In the genomic region with DNA sequence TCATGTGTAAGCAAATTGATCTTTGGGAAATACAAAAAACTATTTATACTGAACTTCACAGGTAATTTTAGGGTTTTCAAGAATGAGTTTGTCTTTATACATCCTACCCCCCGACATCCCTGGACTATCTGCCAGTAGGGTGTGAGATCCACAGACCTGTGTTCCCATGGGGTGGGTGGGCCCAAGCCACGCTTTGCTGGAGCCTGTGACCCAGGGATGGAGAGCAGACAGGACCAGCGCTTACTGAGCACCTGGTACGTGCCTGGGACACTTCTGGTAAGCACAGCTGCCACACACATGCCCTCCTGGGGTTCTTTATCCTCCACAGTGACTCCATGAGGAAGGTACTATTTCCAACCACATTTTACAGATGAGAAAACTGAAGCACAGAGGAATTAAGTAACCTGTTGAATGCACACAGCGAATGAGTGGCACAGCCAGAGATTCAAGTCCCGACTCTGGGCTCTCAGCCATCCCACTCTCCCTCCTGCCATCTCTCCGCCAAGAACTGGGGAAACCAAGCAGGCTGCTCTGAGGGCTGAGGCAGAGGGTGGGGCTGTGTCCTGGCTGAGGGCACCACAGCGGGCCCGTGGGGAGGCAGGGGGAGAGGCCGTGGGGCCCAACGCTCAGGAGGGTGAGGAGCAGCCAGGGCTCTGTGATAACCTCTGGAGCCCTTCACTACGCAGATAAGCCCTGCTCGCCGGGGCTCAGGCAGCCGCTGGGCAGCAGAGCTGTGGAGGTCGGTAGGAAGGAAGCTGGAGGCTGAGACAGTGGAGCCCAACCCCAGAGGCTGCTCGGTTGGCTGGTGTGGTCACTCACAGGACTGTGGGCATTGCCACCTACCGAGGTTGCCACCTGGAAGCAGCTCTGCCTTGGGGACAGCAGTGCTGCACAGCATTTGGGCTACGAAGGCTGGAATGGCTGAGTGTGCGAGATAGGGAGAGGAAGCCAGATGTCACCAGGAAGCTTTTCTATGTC, we compare ENCODE assay signal across 1 cellular context.
TF ChIP-seq lines count a peak whose summit lies in the region.

No MANE protein-coding gene starts in this region.

TF ChIP-seq in K562, 482 proteins besides CTCF, POLR2A, EP300 and RAD21 (continued from another document and continues in another):
- TF ChIP-seq REST (CRISPR knock-in tag; IDR thresholded peaks at IDR 0.05; ENCODE audit: low read depth) (0 out of 2 replicates have a peak, but pooled peaks have one; percentile 34), ZNF384 (IDR thresholded peaks at IDR 0.05; ENCODE audit: low read depth, low read length) (no peak), E2F3 (CRISPR knock-in tag; IDR thresholded peaks at IDR 0.05) (0 out of 2 replicates have a peak, but pooled peaks have one; percentile 20), ZNF79 (CRISPR knock-in tag; IDR thresholded peaks at IDR 0.05; ENCODE audit: low read depth) (0 out of 2 replicates have a peak, but pooled peaks have one; percentile 9), BRD9 (IDR thresholded peaks at IDR 0.05; ENCODE audit: low read depth, partially characterized antibody) (peak; percentile 53), BRF2 (IDR thresholded peaks at IDR 0.05; ENCODE audit: borderline replicate concordance, insufficient read depth, insufficient read length) (no peak), TRIM28 (IDR thresholded peaks at IDR 0.05) (no peak), POLR2AphosphoS2 (IDR thresholded peaks at IDR 0.05; ENCODE audit: low read length) (no peak), RUNX1 (IDR thresholded peaks at IDR 0.05; ENCODE audit: low read depth) (no peak), ZNF184 (CRISPR knock-in tag; IDR thresholded peaks at IDR 0.05) (no peak), BRD4 (IDR thresholded peaks at IDR 0.05) (0 out of 2 replicates have a peak, but pooled peaks have one; percentile 49), ID3 (CRISPR knock-in tag; IDR thresholded peaks at IDR 0.05) (no peak), ID3 (tag; IDR thresholded peaks at IDR 0.05) (peak; percentile 92), ZBTB1 (CRISPR knock-in tag; IDR thresholded peaks at IDR 0.05; ENCODE audit: borderline replicate concordance, low read depth) (no peak), ZNF395 (CRISPR knock-in tag; IDR thresholded peaks at IDR 0.05) (no peak; the same call in 1 of the 2 replicates), ZNF445 (CRISPR knock-in tag; IDR thresholded peaks at IDR 0.05; ENCODE audit: low read depth) (no peak; the same call in 1 of the 2 replicates), ZBTB17 (CRISPR knock-in tag; IDR thresholded peaks at IDR 0.05) (peak; percentile 86), SETDB1 (IDR thresholded peaks at IDR 0.05; ENCODE audit: low read length) (no peak), EP400 (IDR thresholded peaks at IDR 0.05) (0 out of 2 replicates have a peak, but pooled peaks have one; percentile 22), RBM17 (IDR thresholded peaks at IDR 0.05; ENCODE audit: borderline replicate concordance, low read depth, low read length) (no peak), TOE1 (IDR thresholded peaks at IDR 0.05; ENCODE audit: borderline replicate concordance) (peak; percentile 60; the same call in 1 of the 2 replicates), TOE1 (CRISPR knock-in tag; IDR thresholded peaks at IDR 0.05; ENCODE audit: borderline replicate concordance, low read depth) (no peak), SMARCA5 (IDR thresholded peaks at IDR 0.05) (no peak), FOXA1 (IDR thresholded peaks at IDR 0.05; ENCODE audit: borderline replicate concordance) (no peak), ZNF431 (CRISPR knock-in tag; IDR thresholded peaks at IDR 0.05) (no peak), ARID4B (CRISPR knock-in tag; IDR thresholded peaks at IDR 0.05) (no peak), E2F1 (CRISPR knock-in tag; IDR thresholded peaks at IDR 0.05) (no peak), CBX1 (IDR thresholded peaks at IDR 0.05; ENCODE audit: low read depth) (no peak), STAT5B (CRISPR knock-in tag; IDR thresholded peaks at IDR 0.05) (no peak), ZNF217 (CRISPR knock-in tag; IDR thresholded peaks at IDR 0.05) (no peak), ZNF224 (CRISPR knock-in tag; IDR thresholded peaks at IDR 0.05) (no peak), NBN (IDR thresholded peaks at IDR 0.05; ENCODE audit: low read depth) (no peak), SMARCB1 (IDR thresholded peaks at IDR 0.05; ENCODE audit: insufficient read length, low read depth) (no peak), TAF7 (tag; IDR thresholded peaks at IDR 0.05) (no peak)
- TF ChIP-seq, protein P1, sequence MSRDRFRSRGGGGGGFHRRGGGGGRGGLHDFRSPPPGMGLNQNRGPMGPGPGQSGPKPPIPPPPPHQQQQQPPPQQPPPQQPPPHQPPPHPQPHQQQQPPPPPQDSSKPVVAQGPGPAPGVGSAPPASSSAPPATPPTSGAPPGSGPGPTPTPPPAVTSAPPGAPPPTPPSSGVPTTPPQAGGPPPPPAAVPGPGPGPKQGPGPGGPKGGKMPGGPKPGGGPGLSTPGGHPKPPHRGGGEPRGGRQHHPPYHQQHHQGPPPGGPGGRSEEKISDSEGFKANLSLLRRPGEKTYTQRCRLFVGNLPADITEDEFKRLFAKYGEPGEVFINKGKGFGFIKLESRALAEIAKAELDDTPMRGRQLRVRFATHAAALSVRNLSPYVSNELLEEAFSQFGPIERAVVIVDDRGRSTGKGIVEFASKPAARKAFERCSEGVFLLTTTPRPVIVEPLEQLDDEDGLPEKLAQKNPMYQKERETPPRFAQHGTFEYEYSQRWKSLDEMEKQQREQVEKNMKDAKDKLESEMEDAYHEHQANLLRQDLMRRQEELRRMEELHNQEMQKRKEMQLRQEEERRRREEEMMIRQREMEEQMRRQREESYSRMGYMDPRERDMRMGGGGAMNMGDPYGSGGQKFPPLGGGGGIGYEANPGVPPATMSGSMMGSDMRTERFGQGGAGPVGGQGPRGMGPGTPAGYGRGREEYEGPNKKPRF (IDR thresholded peaks at IDR 0.05; ENCODE audit: low read depth, low read length) = no peak
- TF ChIP-seq, protein P2, sequence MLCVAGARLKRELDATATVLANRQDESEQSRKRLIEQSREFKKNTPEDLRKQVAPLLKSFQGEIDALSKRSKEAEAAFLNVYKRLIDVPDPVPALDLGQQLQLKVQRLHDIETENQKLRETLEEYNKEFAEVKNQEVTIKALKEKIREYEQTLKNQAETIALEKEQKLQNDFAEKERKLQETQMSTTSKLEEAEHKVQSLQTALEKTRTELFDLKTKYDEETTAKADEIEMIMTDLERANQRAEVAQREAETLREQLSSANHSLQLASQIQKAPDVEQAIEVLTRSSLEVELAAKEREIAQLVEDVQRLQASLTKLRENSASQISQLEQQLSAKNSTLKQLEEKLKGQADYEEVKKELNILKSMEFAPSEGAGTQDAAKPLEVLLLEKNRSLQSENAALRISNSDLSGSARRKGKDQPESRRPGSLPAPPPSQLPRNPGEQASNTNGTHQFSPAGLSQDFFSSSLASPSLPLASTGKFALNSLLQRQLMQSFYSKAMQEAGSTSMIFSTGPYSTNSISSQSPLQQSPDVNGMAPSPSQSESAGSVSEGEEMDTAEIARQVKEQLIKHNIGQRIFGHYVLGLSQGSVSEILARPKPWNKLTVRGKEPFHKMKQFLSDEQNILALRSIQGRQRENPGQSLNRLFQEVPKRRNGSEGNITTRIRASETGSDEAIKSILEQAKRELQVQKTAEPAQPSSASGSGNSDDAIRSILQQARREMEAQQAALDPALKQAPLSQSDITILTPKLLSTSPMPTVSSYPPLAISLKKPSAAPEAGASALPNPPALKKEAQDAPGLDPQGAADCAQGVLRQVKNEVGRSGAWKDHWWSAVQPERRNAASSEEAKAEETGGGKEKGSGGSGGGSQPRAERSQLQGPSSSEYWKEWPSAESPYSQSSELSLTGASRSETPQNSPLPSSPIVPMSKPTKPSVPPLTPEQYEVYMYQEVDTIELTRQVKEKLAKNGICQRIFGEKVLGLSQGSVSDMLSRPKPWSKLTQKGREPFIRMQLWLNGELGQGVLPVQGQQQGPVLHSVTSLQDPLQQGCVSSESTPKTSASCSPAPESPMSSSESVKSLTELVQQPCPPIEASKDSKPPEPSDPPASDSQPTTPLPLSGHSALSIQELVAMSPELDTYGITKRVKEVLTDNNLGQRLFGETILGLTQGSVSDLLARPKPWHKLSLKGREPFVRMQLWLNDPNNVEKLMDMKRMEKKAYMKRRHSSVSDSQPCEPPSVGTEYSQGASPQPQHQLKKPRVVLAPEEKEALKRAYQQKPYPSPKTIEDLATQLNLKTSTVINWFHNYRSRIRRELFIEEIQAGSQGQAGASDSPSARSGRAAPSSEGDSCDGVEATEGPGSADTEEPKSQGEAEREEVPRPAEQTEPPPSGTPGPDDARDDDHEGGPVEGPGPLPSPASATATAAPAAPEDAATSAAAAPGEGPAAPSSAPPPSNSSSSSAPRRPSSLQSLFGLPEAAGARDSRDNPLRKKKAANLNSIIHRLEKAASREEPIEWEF (CRISPR knock-in tag; IDR thresholded peaks at IDR 0.05) = no peak
